In genomic region chr6:72636215-72636614, GRCh38 we compare ENCODE assay signal across 15 cellular contexts. TPM values are rescaled to one million over a fixed set of nuclear protein-coding genes. Genes with fewer than 3 reads are reported as not detected.
DNase-seq lines count a peak whose midpoint lies in the region; ATAC-seq and TF ChIP-seq lines count a peak whose summit lies in the region.
"Had no signal": no experiment of that assay in that cellular context is flagged by ENCODE, and none has a peak within 500 bp of the region (broad histone marks: within the 10 kb centered on the region; RNA-seq: fewer than 3 reads in every experiment).

No MANE protein-coding gene starts in this region.

- CTCF ChIA-PET in RWPE1 (lab: Yijun Ruan, JAX) = no interaction called here

- H3K4me1 ChIP-seq in heart left ventricle = no peaks in the 10 kb centered on the region
- H3K4me1 ChIP-seq: parathyroid adenoma had no signal

- H3K36me3 ChIP-seq in heart left ventricle = no peaks in the 10 kb centered on the region

- intact Hi-C loops in heart left ventricle (cut with DNase I) = no loop called here

- ATAC-seq in GM18861 (IDR thresholded peaks at IDR 0.05; ENCODE audit: unreplicated experiment) = peak; percentile 90
- peak; percentile 96 for ATAC-seq in GM21447 (IDR thresholded peaks at IDR 0.05; ENCODE audit: unreplicated experiment)
- ATAC-seq in HG02981 (IDR thresholded peaks at IDR 0.05; ENCODE audit: unreplicated experiment) = peak; percentile 91
- peak; percentile 96 for ATAC-seq in HG03565 (IDR thresholded peaks at IDR 0.05; ENCODE audit: unreplicated experiment)
- no peak for ATAC-seq in heart left ventricle

- POLR2A ChIA-PET in RWPE1 (lab: Yijun Ruan, JAX; ENCODE audit: low non-redundant PET) = no interaction called here

- DNase-seq in RWPE1 (ENCODE audit: low spot score) = no peak
- DNase-seq in globus pallidus (ENCODE audit: low spot score) = no peak
- no peak for DNase-seq in SW 1271 (lab: John Stamatoyannopoulos, UW)
- DNase-seq in heart left ventricle = no peak
- DNase-seq: activated CD4-positive, alpha-beta T cell treated with anti-CD3 and anti-CD28 coated beads, Interleukin-2, amount 10 ng/mL, durations not matched to agents 7 days and 5 days; activated naive CD4-positive, alpha-beta T cell treated with Interleukin-2 at 50 U/mL for 16 hours; AML-193; central memory CD4-positive, alpha-beta T cell; DND-41; NCI-H2029 treated with DMSO at 0.1 percent for 48 hours had no signal

- 81 to 85% (median 84%) methylated on average over 2 of the region's 2 CpGs for WGBS in heart left ventricle, 4 donors

- TF ChIP-seq CTCF in RWPE1 (conservative IDR thresholded peaks at IDR 0.05; ENCODE audit: low read depth) = no peak
- no peak for TF ChIP-seq CTCF in heart left ventricle (IDR thresholded peaks at IDR 0.05)

- H3K27ac ChIP-seq in RWPE1 (no peak overlapping the region), heart left ventricle (no peak overlapping the region)
- H3K27ac ChIP-seq: parathyroid adenoma had no signal

- H3K9me3 ChIP-seq in heart left ventricle = no peaks in the 10 kb centered on the region

- no peak for TF ChIP-seq POLR2A in heart left ventricle (IDR thresholded peaks at IDR 0.05)

- H3K27me3 ChIP-seq in heart left ventricle = no peaks in the 10 kb centered on the region

- no peak overlapping the region for H3K4me3 ChIP-seq in heart left ventricle

RNA-seq across cellular contexts. Expression of gene KCNQ5, which starts 14.4 kb away (rescaled TPM):
- under 1 TPM in 1 of 9 donors, not detected in 8; 0.18 TPM for total RNA-seq in heart left ventricle
- polyA plus RNA-seq in heart left ventricle = under 1 TPM in 1 of 2 donors, not detected in 1; 0.06 TPM

Comparison
In these comparisons a context has a peak if more than half of its experiments do, and no peak if none do; other contexts are left out.
1. ATAC-seq: peak in GM18861 (single experiment), GM21447 (single experiment), HG02981 (single experiment) and HG03565 (single experiment); none in heart left ventricle (0 of 4).